In genomic region chr4:125689839-125690238, GRCh38 we compare ENCODE assay signal across 17 cellular contexts.
DNase-seq lines count a peak whose midpoint lies in the region; FAIRE-seq and TF ChIP-seq lines count a peak whose summit lies in the region.
"Had no signal": no experiment of that assay in that cellular context is flagged by ENCODE, and none has a peak within 500 bp of the region (broad histone marks: within the 10 kb centered on the region; RNA-seq: fewer than 3 reads in every experiment).

No MANE protein-coding gene starts in this region.

- H3K27me3 Mint-ChIP-seq in type B pancreatic cell, result no peaks in the 10 kb centered on the region

- no peaks in the 10 kb centered on the region for H3K36me3 Mint-ChIP-seq in type B pancreatic cell
- H3K36me3 Mint-ChIP-seq: CD14-positive monocyte had no signal

- H3K9me3 Mint-ChIP-seq in type B pancreatic cell, result peaks cover 6% of the 10 kb centered on the region
- H3K9me3 Mint-ChIP-seq: T-helper 2 cell treated with Interferon-gamma antibody and Interleukin-4, amounts not matched to agents 5 μg/mL and 100 μg/mL, for 36 hours had no signal

- H3K4me3 Mint-ChIP-seq in type B pancreatic cell, result no peak overlapping the region
- H3K4me3 Mint-ChIP-seq: CD14-positive monocyte; T-helper 2 cell treated with Interferon-gamma antibody and Interleukin-4, amounts not matched to agents 5 μg/mL and 100 μg/mL, for 36 hours had no signal

- no peak overlapping the region for H3K27ac Mint-ChIP-seq in type B pancreatic cell
- H3K27ac Mint-ChIP-seq: CD14-positive monocyte; T-helper 2 cell treated with Interferon-gamma antibody and Interleukin-4, amounts not matched to agents 5 μg/mL and 100 μg/mL, for 36 hours had no signal

- H3K4me1 Mint-ChIP-seq in type B pancreatic cell (ENCODE audit: unreplicated experiment), result no peaks in the 10 kb centered on the region
- H3K4me1 Mint-ChIP-seq: CD14-positive monocyte had no signal

- no peak for FAIRE-seq in HTR-8/SVneo (lab: Jason Lieb, UNC)
- FAIRE-seq: GM19239 had no signal

- no peak for TF ChIP-seq CTCF in type B pancreatic cell (conservative IDR thresholded peaks at IDR 0.05)

- DNase-seq in NCI-H510A treated with DMSO at 0.1 percent for 48 hours (lab: John Stamatoyannopoulos, UW) (peak; percentile 22), NCI-H510A (lab: John Stamatoyannopoulos, UW) (no peak), NCI-H1105 treated with DMSO at 0.1 percent for 48 hours (lab: John Stamatoyannopoulos, UW) (peak; percentile 79), NCI-H774 (lab: John Stamatoyannopoulos, UW) (peak; percentile 18), HTR-8/SVneo (ENCODE audit: insufficient read length, low spot score) (no peak), type B pancreatic cell (ENCODE audit: extremely low spot score, unreplicated experiment) (no peak), cerebellum (ENCODE audit: low spot score) (no peak)
- DNase-seq: H7, MV-4-11, NCI-H187, NCI-H2171, NCI-H524 treated with DMSO at 0.1 percent for 48 hours, PC-3, SW 1271 had no signal

Comparison
In these comparisons a context has a peak if more than half of its experiments do, and no peak if none do; other contexts are left out.
1. DNase-seq: peak in NCI-H510A treated with DMSO at 0.1 percent for 48 hours (single experiment), NCI-H1105 treated with DMSO at 0.1 percent for 48 hours (single experiment) and NCI-H774 (single experiment); none in NCI-H510A (single experiment), HTR-8/SVneo (single experiment), type B pancreatic cell (single experiment) and cerebellum (single experiment).